In the genomic region with DNA sequence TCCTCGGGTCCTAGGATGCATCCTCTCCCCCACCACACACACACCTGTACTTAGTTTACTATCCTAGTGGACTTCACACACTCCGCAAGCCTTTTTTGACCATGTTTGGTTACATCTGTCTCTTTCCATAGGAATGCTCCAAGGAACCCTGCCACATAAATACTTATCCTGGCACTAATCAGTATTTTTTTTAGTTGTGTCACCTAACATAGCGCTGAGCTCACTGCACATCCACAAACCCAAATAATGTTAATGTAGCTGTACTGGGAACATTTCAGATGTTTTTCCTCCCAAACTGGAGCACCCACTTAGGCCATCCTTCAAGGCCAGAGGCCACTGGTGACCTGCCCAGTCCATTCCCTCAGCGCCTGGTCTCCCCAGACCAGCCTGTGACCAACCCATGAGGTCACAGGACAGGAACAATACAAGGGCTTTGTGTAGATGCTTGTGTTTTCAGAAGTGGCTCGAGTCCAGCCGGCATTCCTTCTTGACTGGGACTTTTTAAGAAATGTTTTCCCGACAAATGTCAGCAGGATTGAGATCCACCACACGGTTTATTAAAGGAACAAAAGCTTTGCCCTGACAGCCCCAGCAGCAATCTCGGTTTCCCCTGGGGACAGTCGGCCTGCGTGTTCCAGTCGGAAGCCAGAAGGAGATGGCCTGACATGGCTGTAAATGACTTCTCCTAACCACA, we compare ENCODE assay signal across 17 cellular contexts.
DNase-seq lines count a peak whose midpoint lies in the region; ATAC-seq and TF ChIP-seq lines count a peak whose summit lies in the region.
"Had no signal": no experiment of that assay in that cellular context is flagged by ENCODE, and none has a peak within 500 bp of the region (broad histone marks: within the 10 kb centered on the region; RNA-seq: fewer than 3 reads in every experiment).

No MANE protein-coding gene starts in this region.

- H3K9me2 ChIP-seq in PC-3 (replicated peaks; ENCODE audit: low read length): no peaks in the 10 kb centered on the region

- 59 to 71% methylated on average over 12 of the region's 12 CpGs for WGBS in thyroid gland, 2 donors

- H2AFZ ChIP-seq in PC-3 (ENCODE audit: low read length): no peak overlapping the region

- DNase-seq in ascending aorta (ENCODE audit: low spot score in 2 of 2) (peak; percentile 44 to 95), globus pallidus (ENCODE audit: low spot score) (peak; percentile 27), myocyte (ENCODE audit: low read depth) (peak; percentile 31), thyroid gland (peak; percentile 77 to 84), germinal center (ENCODE audit: low spot score) (no peak), epidermal melanocyte (ENCODE audit: insufficient read length, low spot score) (no peak), PC-3 (no peak)
- DNase-seq: activated effector memory CD4-positive, alpha-beta T cell treated with Interleukin-2 at 50 U/mL for 16 hours; left colon; mucosa of descending colon; NCI-H2171; NCI-H69; retina; SHP77 treated with DMSO at 0.1 percent for 48 hours had no signal

- H3K79me2 ChIP-seq in PC-3 (ENCODE audit: low read length): no peaks in the 10 kb centered on the region

- no TSS peak for BruUV-seq in PC-3 (replicated peaks; lab: Mats Ljungman, UMichigan)

- H3K9me3 ChIP-seq in ascending aorta (no peaks in the 10 kb centered on the region), thyroid gland (no peaks in the 10 kb centered on the region), PC-3 (ENCODE audit: low read length) (no peaks in the 10 kb centered on the region)
- H3K9me3 ChIP-seq: mucosa of descending colon, suprapubic skin had no signal

- intact Hi-C loops in ascending aorta (cut with DNase I) (loop anchor here (1.0 to 5.0 kb wide), 3 partner anchors 17 to 69 kb away; no protein-coding TSS in a partner anchor), thyroid gland (cut with DNase I) (no loop called here), PC-3 (cut with micrococcal nuclease) (no loop called here)

- H3K36me3 ChIP-seq in ascending aorta (no peaks in the 10 kb centered on the region), thyroid gland (no peaks in the 10 kb centered on the region), PC-3 (ENCODE audit: low read depth, low read length) (no peaks in the 10 kb centered on the region)
- H3K36me3 ChIP-seq: suprapubic skin had no signal

- ATAC-seq in HG02981 (IDR thresholded peaks at IDR 0.05; ENCODE audit: unreplicated experiment) (no peak), PC-3 (no peak)
- ATAC-seq: left colon, mucosa of descending colon had no signal

- POLR2A ChIA-PET in PC-3 (lab: Charles Lee; ENCODE audit: unreplicated experiment): no interaction called here

- peak overlapping the region; percentile 95 to 98 for H3K27ac ChIP-seq in ascending aorta
- peak overlapping the region; percentile 33 to 52 (median 47) for H3K27ac ChIP-seq in thyroid gland
- no peak overlapping the region for H3K27ac ChIP-seq in PC-3 (ENCODE audit: low read length)
- H3K27ac ChIP-seq: suprapubic skin, VCaP had no signal

- H3K9ac ChIP-seq in PC-3 (ENCODE audit: low read length): no peak overlapping the region

- no peak for TF ChIP-seq POLR2A in thyroid gland (IDR thresholded peaks at IDR 0.05)

- no peak for TF ChIP-seq CTCF in ascending aorta (IDR thresholded peaks at IDR 0.05)
- TF ChIP-seq CTCF in thyroid gland (IDR thresholded peaks at IDR 0.05): no peak
- no peak for TF ChIP-seq CTCF in PC-3 (conservative IDR thresholded peaks at IDR 0.05; ENCODE audit: low read depth, low read length)

- H3F3A ChIP-seq in PC-3 (ENCODE audit: low read length, unreplicated experiment): no peaks in the 10 kb centered on the region

- CTCF ChIA-PET in PC-3 (lab: Charles Lee): no interaction called here

- H3K4me1 ChIP-seq in ascending aorta (peaks cover 28 to 72% of the 10 kb centered on the region in 2 donors), thyroid gland (peaks cover 23% of the 10 kb centered on the region in 2 donors), PC-3 (ENCODE audit: insufficient read depth, low read length) (no peaks in the 10 kb centered on the region)

- no peaks in the 10 kb centered on the region for H4K20me1 ChIP-seq in PC-3 (ENCODE audit: low read length)

- H3K4me3 ChIP-seq in ascending aorta (no peak overlapping the region), thyroid gland (replicated peaks in 1 of 3) (no peak overlapping the region), PC-3 (ENCODE audit: low read length) (no peak overlapping the region)
- H3K4me3 ChIP-seq: mucosa of descending colon, suprapubic skin had no signal

- H3K4me2 ChIP-seq in PC-3 (ENCODE audit: low read length): no peak overlapping the region

- H3K27me3 ChIP-seq in ascending aorta: no peaks in the 10 kb centered on the region
- no peaks in the 10 kb centered on the region for H3K27me3 ChIP-seq in thyroid gland
- no peaks in the 10 kb centered on the region for H3K27me3 ChIP-seq in PC-3 (ENCODE audit: low read length)
- H3K27me3 ChIP-seq: suprapubic skin had no signal

Comparison
In these comparisons a context has a peak if more than half of its experiments do, and no peak if none do; other contexts are left out.
1. DNase-seq: peak in ascending aorta (2 of 2), globus pallidus (single experiment), myocyte (single experiment) and thyroid gland (2 of 2); none in germinal center (single experiment), epidermal melanocyte (single experiment) and PC-3 (single experiment).